In genomic region chr20:4563534-4563933, GRCh38 we compare ENCODE assay signal across 1 cellular context.
TF ChIP-seq lines count a peak whose summit lies in the region.

No MANE protein-coding gene starts in this region.

TF ChIP-seq in H1, 55 proteins besides CTCF, POLR2A, EP300 and RAD21 (continued from another document):
- TF ChIP-seq E2F6 (IDR thresholded peaks at IDR 0.05): no peak
